In the genomic region with DNA sequence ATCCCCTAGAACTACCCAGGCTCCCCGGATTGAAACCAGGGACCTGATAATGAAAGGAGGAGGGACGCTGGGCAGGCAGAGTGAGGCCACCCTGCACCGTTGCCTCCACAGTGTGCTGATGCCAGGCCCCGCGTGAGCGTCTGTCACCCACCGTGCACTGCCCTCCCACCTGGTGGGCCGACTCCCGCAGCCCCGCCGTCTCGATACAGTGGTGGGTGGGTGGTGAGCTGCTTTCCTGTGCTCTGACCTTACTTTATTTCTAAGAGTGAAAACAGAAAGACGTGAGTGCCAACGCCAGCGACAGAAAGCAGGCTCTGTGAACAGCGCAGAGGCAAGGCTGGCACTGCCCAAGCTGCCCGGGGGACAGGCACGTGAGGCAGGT, we compare ENCODE assay signal across 18 cellular contexts.
"Had no signal": no experiment of that assay in that cellular context is flagged by ENCODE, and none has a peak within 500 bp of the region (broad histone marks: within the 10 kb centered on the region; RNA-seq: fewer than 3 reads in every experiment).

No MANE protein-coding gene starts in this region.

- H3K9me3 Mint-ChIP-seq: mesothelial cell of epicardium had no signal

- ATAC-seq: foreskin keratinocyte, heart right ventricle, left cardiac atrium, left lung, left ventricle myocardium superior, lower lobe of right lung, mucosa of descending colon had no signal

- H3K27ac Mint-ChIP-seq: mesothelial cell of epicardium had no signal

- H3K36me3 Mint-ChIP-seq: mesothelial cell of epicardium had no signal

- H3K36me3 ChIP-seq: heart right ventricle, left lung, lower lobe of right lung had no signal

- H3K4me1 ChIP-seq: foreskin keratinocyte, left lung, lower lobe of right lung had no signal

- H3K4me3 Mint-ChIP-seq: mesothelial cell of epicardium had no signal

- H3K4me3 ChIP-seq: coronary artery, dorsolateral prefrontal cortex, esophagus muscularis mucosa, heart right ventricle, left lung, lower lobe of right lung, mucosa of descending colon had no signal

- H3K27ac ChIP-seq: coronary artery, dorsolateral prefrontal cortex, esophagus muscularis mucosa, foreskin keratinocyte, heart right ventricle, left lung, lower lobe of right lung had no signal

- H3K4me1 Mint-ChIP-seq: mesothelial cell of epicardium had no signal

- DNase-seq: dermis blood vessel endothelial cell; dorsolateral prefrontal cortex; effector CD4-positive, alpha-beta T cell; effector memory CD4-positive, alpha-beta T cell; foreskin keratinocyte; glutamatergic neuron; head of caudate nucleus; heart right ventricle; hippocampal formation; left cardiac atrium; left lung; left ventricle myocardium superior; lower lobe of right lung; mesenchymal stem cell; mucosa of descending colon had no signal

- H3K9me3 ChIP-seq: esophagus muscularis mucosa, heart right ventricle, left lung, lower lobe of right lung, mucosa of descending colon had no signal
